ENCODE assay signal across 25 cellular contexts in the genomic region with DNA sequence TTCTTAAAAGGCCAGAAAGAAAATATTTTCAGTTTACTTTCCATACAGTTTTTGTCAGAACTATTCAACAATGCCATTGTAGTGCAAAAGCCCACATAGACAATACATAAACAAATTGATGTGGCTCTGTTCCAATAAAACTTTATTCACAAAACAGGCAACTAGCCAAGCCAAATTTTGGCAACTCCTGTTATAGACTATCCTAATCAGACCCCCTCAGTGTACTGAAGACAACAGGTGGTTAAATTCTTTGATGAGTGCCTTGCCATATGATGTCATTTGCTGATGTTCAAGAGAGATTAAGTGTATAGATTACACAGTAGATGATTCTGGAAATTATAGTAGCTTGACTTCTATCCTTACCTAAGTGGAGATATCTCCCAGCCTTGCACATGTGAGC.
DNase-seq lines count a peak whose midpoint lies in the region; ATAC-seq, FAIRE-seq and TF ChIP-seq lines count a peak whose summit lies in the region.
"Had no signal": no experiment of that assay in that cellular context is flagged by ENCODE, and none has a peak within 500 bp of the region (broad histone marks: within the 10 kb centered on the region; RNA-seq: fewer than 3 reads in every experiment).

No MANE protein-coding gene starts in this region.

- TF ChIP-seq CTCF in HepG2 (CRISPR knock-in tag; IDR thresholded peaks at IDR 0.05) (no peak), right lobe of liver (IDR thresholded peaks at IDR 0.05) (no peak), heart left ventricle (IDR thresholded peaks at IDR 0.05) (no peak)

- POLR2A ChIA-PET in HepG2 (lab: Yijun Ruan, JAX): interaction anchor here (0.8 kb wide), 1 partner anchor 12 kb away, joined by 3 read pairs; no protein-coding TSS in a partner anchor

- DNase-seq in HepG2 (ENCODE audit: low spot score): no peak
- no peak for DNase-seq in right lobe of liver
- DNase-seq in NCI-H524 treated with DMSO at 0.1 percent for 48 hours (lab: John Stamatoyannopoulos, UW): peak; percentile 13
- DNase-seq in dermis blood vessel endothelial cell: peak; percentile 7
- DNase-seq in central memory CD4-positive, alpha-beta T cell: no peak
- DNase-seq in SKM-1 treated with dmso at 0.1 percent for 144 hours (lab: John Stamatoyannopoulos, UW; ENCODE audit: unreplicated experiment): no peak
- DNase-seq in heart left ventricle: no peak
- DNase-seq: BE2C, DND-41, GM23248, H9, Karpas-422, MG63, NCI-H1048, NCI-H1436 treated with DMSO at 0.1 percent for 48 hours, NCI-H1930, NCI-H510A, NCI-H82, OCI-M1, Right ventricle myocardium superior had no signal

- no peak for TF ChIP-seq POLR2A in HepG2 (IDR thresholded peaks at IDR 0.05; ENCODE audit: insufficient read depth in 1 of 2, low read depth in 2 of 2, low read length in 2 of 2)
- no peak for TF ChIP-seq POLR2A in right lobe of liver (IDR thresholded peaks at IDR 0.05)
- TF ChIP-seq POLR2A in heart left ventricle (IDR thresholded peaks at IDR 0.05): no peak

- ATAC-seq in HepG2 (no peak), right lobe of liver (no peak), HG03196 (IDR thresholded peaks at IDR 0.05; ENCODE audit: unreplicated experiment) (no peak), heart left ventricle (no peak)

- H3K36me3 ChIP-seq in HepG2 (replicated peaks in 1 of 2; ENCODE audit: control insufficient read depth in 1 of 2, insufficient read depth in 2 of 2, low read length in 2 of 2): peaks cover 12 to 37% of the 10 kb centered on the region in 2 experiments; a peak in 3 of 5 replicates
- peaks cover 0 to 22% (median 7%) of the 10 kb centered on the region in 4 donors for H3K36me3 ChIP-seq in right lobe of liver
- H3K36me3 ChIP-seq in heart left ventricle: peaks cover 0 to 68% (median 47%) of the 10 kb centered on the region in 9 donors
- H3K36me3 ChIP-seq: BE2C had no signal

- no peak for TF ChIP-seq RAD21 in HepG2 (CRISPR knock-in tag; IDR thresholded peaks at IDR 0.05)

- in situ Hi-C loops in HepG2 (cut with HindIII; ENCODE audit: extremely low pct_ligation_motif_present, low pct_unique_long_range_greater_than_20kb): no loop called here

- BruUV-seq in HepG2 (replicated peaks; lab: Mats Ljungman, UMichigan): no TSS peak

- no peak overlapping the region for H2AFZ ChIP-seq in HepG2 (ENCODE audit: low read length)
- H2AFZ ChIP-seq: GM23248 had no signal

- FAIRE-seq in HepG2 (lab: Jason Lieb, UNC): no peak
- FAIRE-seq: A204.1, GM12892, RCC 7860 had no signal

- CTCF ChIA-PET in HepG2 (lab: Yijun Ruan, JAX; ENCODE audit: low intra/inter-chr PET ratio, low total read pairs): no interaction called here

- no peaks in the 10 kb centered on the region for H3K27me3 ChIP-seq in HepG2 (ENCODE audit: control insufficient read depth in 1 of 2, insufficient read depth in 2 of 2, low read length in 2 of 2)
- no peaks in the 10 kb centered on the region for H3K27me3 ChIP-seq in right lobe of liver
- H3K27me3 ChIP-seq in heart left ventricle: no peaks in the 10 kb centered on the region
- H3K27me3 ChIP-seq: BE2C, MG63 had no signal

- H3K79me2 ChIP-seq in HepG2 (ENCODE audit: insufficient read depth, low read length): no peaks in the 10 kb centered on the region

- H3K4me3 ChIP-seq in HepG2 (replicated peaks in 1 of 3; ENCODE audit: insufficient read depth in 1 of 3, low read depth in 2 of 3, low read length in 3 of 3) (no peak overlapping the region), right lobe of liver (no peak overlapping the region), heart left ventricle (no peak overlapping the region)
- H3K4me3 ChIP-seq: GM23248, MG63, SK-N-MC had no signal

- H3K9me3 ChIP-seq in HepG2 (ENCODE audit: low read length) (no peaks in the 10 kb centered on the region), right lobe of liver (no peaks in the 10 kb centered on the region), heart left ventricle (peaks cover 0 to 7% (median 0%) of the 10 kb centered on the region in 12 donors)
- H3K9me3 ChIP-seq: BE2C, MG63 had no signal

- H3K4me2 ChIP-seq in HepG2 (ENCODE audit: low read depth, low read length): no peak overlapping the region

- intact Hi-C loops in HepG2 (cut with micrococcal nuclease; ENCODE audit: unreplicated experiment): no loop called here
- intact Hi-C loops in right lobe of liver (cut with DNase I): no loop called here
- intact Hi-C loops in heart left ventricle (cut with DNase I): no loop called here

- H4K20me1 ChIP-seq in HepG2 (ENCODE audit: insufficient read depth, low read length): no peaks in the 10 kb centered on the region

- no peak overlapping the region for H3K9ac ChIP-seq in HepG2 (ENCODE audit: insufficient read depth, low read depth, low read length)
- H3K9ac ChIP-seq: GM23248 had no signal

- H3K27ac ChIP-seq in HepG2 (ENCODE audit: extremely low read length, insufficient read depth, low read length) (no peak overlapping the region), right lobe of liver (no peak overlapping the region), heart left ventricle (no peak overlapping the region)
- H3K27ac ChIP-seq: GM23248 had no signal

- H3K4me1 ChIP-seq in HepG2 (ENCODE audit: insufficient read depth, low read length): no peaks in the 10 kb centered on the region; the same call in 1 of the 2 replicates
- H3K4me1 ChIP-seq in right lobe of liver: no peaks in the 10 kb centered on the region
- peaks cover 0 to 3% (median 0%) of the 10 kb centered on the region in 12 donors for H3K4me1 ChIP-seq in heart left ventricle
- H3K4me1 ChIP-seq: BE2C had no signal

- no peak for TF ChIP-seq EP300 in HepG2 (IDR thresholded peaks at IDR 0.05; ENCODE audit: low read depth in 2 of 2, low read length in 2 of 2)
- TF ChIP-seq EP300 in HepG2 (CRISPR knock-in tag; IDR thresholded peaks at IDR 0.05; ENCODE audit: borderline replicate concordance): no peak

TF ChIP-seq in HepG2, 621 proteins besides CTCF, POLR2A, EP300 and RAD21:
- peak; percentile 28; the same call in 1 of the 2 replicates for TF ChIP-seq ZBTB40 (IDR thresholded peaks at IDR 0.05)
- TF ChIP-seq ZBTB40 (CRISPR knock-in tag; IDR thresholded peaks at IDR 0.05): no peak; the same call in 1 of the 2 replicates
- TF ChIP-seq ASH2L (IDR thresholded peaks at IDR 0.05; ENCODE audit: insufficient read length, low read depth, low read length): no peak
TF ChIP-seq in HepG2: peak in this region for 1.

Comparison
In these comparisons a context has a peak if more than half of its experiments do, and no peak if none do; other contexts are left out.
1. DNase-seq: peak in NCI-H524 treated with DMSO at 0.1 percent for 48 hours (single experiment) and dermis blood vessel endothelial cell (single experiment); none in HepG2 (single experiment), right lobe of liver (0 of 3), central memory CD4-positive, alpha-beta T cell (single experiment), SKM-1 treated with dmso at 0.1 percent for 144 hours (single experiment) and heart left ventricle (0 of 5).